28 cellular contexts compared by ENCODE assay signal in genomic region chr6:103167345-103167744, GRCh38.
"Had no signal": no experiment of that assay in that cellular context is flagged by ENCODE, and none has a peak within 500 bp of the region (broad histone marks: within the 10 kb centered on the region; RNA-seq: fewer than 3 reads in every experiment).

No MANE protein-coding gene starts in this region.

- DNase-seq: heart right ventricle; hippocampal formation; immature natural killer cell; kidney; left colon; left ventricle myocardium inferior; mesendoderm; naive B cell; natural killer cell; nephron progenitor cell; occipital lobe; psoas muscle; spleen; stimulated activated CD4-positive, alpha-beta T cell treated with anti-CD3 and anti-CD28 coated beads, Interleukin-4, amount 100 ng/mL, for 4 hours; stimulated activated CD8-positive, alpha-beta memory T cell treated with anti-CD3 and anti-CD28 coated beads, Interleukin-4, amount 100 ng/mL, for 48 hours; stimulated activated naive CD4-positive, alpha-beta T cell treated with Interleukin-2 at 50 U/mL for 16 hours; stimulated activated naive CD8-positive, alpha-beta T cell treated with anti-CD3 and anti-CD28 coated beads, Interleukin-15, amount 100 ng/mL, for 72 hours; substantia nigra; uterus had no signal

- H3K4me2 ChIP-seq: neural progenitor cell had no signal

- H3K79me2 ChIP-seq: parathyroid adenoma had no signal

- H2AFZ ChIP-seq: neural progenitor cell, parathyroid adenoma had no signal

- FAIRE-seq: islet of Langerhans, kidney had no signal

- H3K4me3 ChIP-seq: heart right ventricle, left ventricle myocardium inferior, lung, neural progenitor cell, psoas muscle, skin epidermis, spleen, tibial nerve, uterus had no signal

- H3K4me1 ChIP-seq: heart right ventricle, left ventricle myocardium inferior, neural progenitor cell, parathyroid adenoma, psoas muscle, spleen, tibial nerve, uterus had no signal

- H3K36me3 ChIP-seq: heart right ventricle, left ventricle myocardium inferior, neural progenitor cell, neutrophil, spleen, tibial nerve, uterus had no signal

- H3K27ac ChIP-seq: heart right ventricle, left ventricle myocardium inferior, neural progenitor cell, neutrophil, parathyroid adenoma, psoas muscle, skin epidermis, spleen, tibial nerve, uterus had no signal

- ATAC-seq: heart right ventricle; left colon; natural killer cell; psoas muscle; sciatic nerve; stimulated activated memory B cell treated with anti-CD40 and anti-IgM and Interleukin-4, amounts not matched to agents 10 μg/mL and 1 μg/mL and 100 μg/mL, for 72 hours; stimulated activated naive CD8-positive, alpha-beta T cell treated with anti-CD3 and anti-CD28 coated beads, Interleukin-15, amount 100 ng/mL, for 72 hours had no signal

- H3K9ac ChIP-seq: neural progenitor cell, parathyroid adenoma had no signal

- H3K27me3 ChIP-seq: heart right ventricle, neural progenitor cell, neutrophil, spleen, tibial nerve, uterus had no signal

- H3K9me3 ChIP-seq: heart right ventricle, left ventricle myocardium inferior, neutrophil, psoas muscle, tibial nerve, uterus had no signal
